Comparison of ENCODE assay signal across 19 cellular contexts in genomic region chr15:29065571-29065970, GRCh38.
"Had no signal": no experiment of that assay in that cellular context is flagged by ENCODE, and none has a peak within 500 bp of the region (broad histone marks: within the 10 kb centered on the region; RNA-seq: fewer than 3 reads in every experiment).

No MANE protein-coding gene starts in this region.

- H3K4me3 Mint-ChIP-seq: memory B cell; naive B cell; stimulated activated naive B cell treated with anti-CD40 and anti-IgM and Interleukin-4, amounts not matched to agents 10 μg/mL and 1 μg/mL and 100 μg/mL, for 72 hours; stimulated activated naive CD8-positive, alpha-beta T cell treated with anti-CD3 and anti-CD28 coated beads, Interleukin-15, amount 100 ng/mL, for 72 hours; type B pancreatic cell had no signal

- H3K4me1 ChIP-seq: foreskin keratinocyte, left ventricle myocardium inferior, lower lobe of right lung, right atrium auricular region, sigmoid colon had no signal

- DNase-seq: central memory CD4-positive, alpha-beta T cell; cortex of kidney; erythroblast; foreskin keratinocyte; hippocampal formation; left ventricle myocardium inferior; lower lobe of right lung; naive B cell; ovary; sigmoid colon; stimulated activated CD4-positive, alpha-beta T cell treated with anti-CD3 and anti-CD28 coated beads, Interleukin-2, amount 100 ng/mL, for 24 hours; stimulated activated CD4-positive, alpha-beta T cell treated with anti-CD3 and anti-CD28 coated beads, Interleukin-4, amount 100 ng/mL, for 4 hours; stimulated activated naive B cell treated with anti-CD40 and anti-IgM and Interleukin-4, amounts not matched to agents 10 μg/mL and 1 μg/mL and 100 μg/mL, for 72 hours; stimulated activated naive CD8-positive, alpha-beta T cell treated with anti-CD3 and anti-CD28 coated beads, Interleukin-15, amount 100 ng/mL, for 72 hours had no signal

- ATAC-seq: foreskin keratinocyte; lower lobe of right lung; stimulated activated naive B cell treated with anti-CD40 and anti-IgM and Interleukin-4, amounts not matched to agents 10 μg/mL and 1 μg/mL and 100 μg/mL, for 72 hours; stimulated activated naive CD8-positive, alpha-beta T cell treated with anti-CD3 and anti-CD28 coated beads, Interleukin-15, amount 100 ng/mL, for 72 hours had no signal

- H3K4me1 Mint-ChIP-seq: memory B cell; naive B cell; stimulated activated naive B cell treated with anti-CD40 and anti-IgM and Interleukin-4, amounts not matched to agents 10 μg/mL and 1 μg/mL and 100 μg/mL, for 72 hours had no signal

- H3K36me3 ChIP-seq: left ventricle myocardium inferior, lower lobe of right lung, ovary, right atrium auricular region, sigmoid colon, thoracic aorta had no signal

- H3K27ac Mint-ChIP-seq: memory B cell; stimulated activated naive B cell treated with anti-CD40 and anti-IgM and Interleukin-4, amounts not matched to agents 10 μg/mL and 1 μg/mL and 100 μg/mL, for 72 hours; stimulated activated naive CD8-positive, alpha-beta T cell treated with anti-CD3 and anti-CD28 coated beads, Interleukin-15, amount 100 ng/mL, for 72 hours; type B pancreatic cell had no signal

- H3K9me3 ChIP-seq: lower lobe of right lung, ovary, right atrium auricular region, sigmoid colon, thoracic aorta had no signal

- H3K4me3 ChIP-seq: left ventricle myocardium inferior, lower lobe of right lung, ovary, right atrium auricular region, sigmoid colon, skin epidermis, thoracic aorta had no signal

- H3K27me3 ChIP-seq: foreskin keratinocyte, ovary, right atrium auricular region, sigmoid colon had no signal

- H3K27ac ChIP-seq: foreskin keratinocyte, left ventricle myocardium inferior, lower lobe of right lung, ovary, right atrium auricular region, sigmoid colon, skin epidermis, thoracic aorta had no signal

- H3K27me3 Mint-ChIP-seq: stimulated activated naive CD8-positive, alpha-beta T cell treated with anti-CD3 and anti-CD28 coated beads, Interleukin-15, amount 100 ng/mL, for 72 hours; type B pancreatic cell had no signal

- H3K9me3 Mint-ChIP-seq: stimulated activated naive CD8-positive, alpha-beta T cell treated with anti-CD3 and anti-CD28 coated beads, Interleukin-15, amount 100 ng/mL, for 72 hours had no signal

- H3K36me3 Mint-ChIP-seq: memory B cell; naive B cell; stimulated activated naive B cell treated with anti-CD40 and anti-IgM and Interleukin-4, amounts not matched to agents 10 μg/mL and 1 μg/mL and 100 μg/mL, for 72 hours had no signal
